In the genomic region with DNA sequence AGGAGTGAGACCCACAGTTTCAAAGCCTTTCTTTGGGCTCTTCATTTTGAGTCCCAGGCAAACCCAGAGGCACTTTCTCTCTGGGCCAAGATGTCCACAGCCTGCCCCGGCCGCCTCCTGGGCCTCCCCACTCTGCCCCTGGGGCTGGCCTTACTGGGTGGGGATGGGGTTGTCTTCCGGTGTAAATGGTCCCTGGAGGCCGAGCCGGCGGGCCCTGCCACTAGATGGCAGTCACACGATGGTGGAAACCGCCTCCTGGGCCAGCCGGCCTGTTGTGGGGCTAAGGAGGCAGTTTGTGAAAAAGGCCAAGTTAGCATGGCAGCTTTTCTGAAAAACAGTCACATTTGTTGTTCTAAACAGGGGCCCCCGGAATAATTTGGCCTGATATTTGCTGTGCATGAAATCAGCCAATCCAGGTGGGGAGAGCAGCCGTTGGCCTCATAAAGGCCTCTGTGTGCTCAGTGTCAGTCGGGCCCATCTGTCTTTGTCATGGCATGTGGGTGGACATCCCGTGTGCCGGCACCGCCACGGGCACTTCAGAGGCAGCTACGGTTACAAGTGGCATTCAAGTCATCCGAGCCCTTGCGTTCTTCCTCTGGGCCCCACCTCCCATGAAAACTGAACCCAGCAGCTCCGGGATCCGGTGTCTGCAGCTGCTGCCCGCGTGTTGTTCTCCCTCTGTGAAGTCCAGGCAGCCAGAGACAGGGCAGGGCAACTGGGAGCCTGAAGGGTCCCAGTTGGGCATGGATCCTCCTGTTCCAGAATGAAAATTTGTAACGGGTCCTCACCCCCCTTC, we compare ENCODE assay signal across 10 cellular contexts. TPM values are rescaled to one million over a fixed set of nuclear protein-coding genes. Genes with fewer than 3 reads are reported as not detected.
DNase-seq lines count a peak whose midpoint lies in the region; ATAC-seq and TF ChIP-seq lines count a peak whose summit lies in the region.
"Had no signal": no experiment of that assay in that cellular context is flagged by ENCODE, and none has a peak within 500 bp of the region (broad histone marks: within the 10 kb centered on the region; RNA-seq: fewer than 3 reads in every experiment).

No MANE protein-coding gene starts in this region.

- peak overlapping the region; percentile 55 for H3K27ac ChIP-seq in left ventricle myocardium inferior (replicated peaks)
- H3K27ac ChIP-seq in smooth muscle cell (ENCODE audit: low read depth): no peak overlapping the region
- H3K27ac ChIP-seq in vagina: no peak overlapping the region
- H3K27ac ChIP-seq: BLaER1 had no signal

- H3F3A ChIP-seq in smooth muscle cell (ENCODE audit: low read depth): no peaks in the 10 kb centered on the region

- no peaks in the 10 kb centered on the region for H3K9me3 Mint-ChIP-seq in activated naive CD4-positive, alpha-beta T cell treated with anti-CD3 and anti-CD28 coated beads, Interleukin-2, amount 10 ng/mL, durations not matched to agents 7 days and 5 days
- no peaks in the 10 kb centered on the region for H3K9me3 Mint-ChIP-seq in WTC11
- H3K9me3 Mint-ChIP-seq in stimulated activated effector memory CD8-positive, alpha-beta T cell treated with anti-CD3 and anti-CD28 coated beads, Interleukin-12 subunit alpha, Interleukin-12 subunit beta, amount 100 ng/mL, for 72 hours: no peaks in the 10 kb centered on the region

- H3K9me3 ChIP-seq in left ventricle myocardium inferior (replicated peaks) (no peaks in the 10 kb centered on the region), smooth muscle cell (replicated peaks; ENCODE audit: low read depth) (no peaks in the 10 kb centered on the region), vagina (no peaks in the 10 kb centered on the region)
- H3K9me3 ChIP-seq: BLaER1 had no signal

- H3K27ac Mint-ChIP-seq in activated naive CD4-positive, alpha-beta T cell treated with anti-CD3 and anti-CD28 coated beads, Interleukin-2, amount 10 ng/mL, durations not matched to agents 7 days and 5 days: no peak overlapping the region
- no peak overlapping the region for H3K27ac Mint-ChIP-seq in WTC11
- no peak overlapping the region for H3K27ac Mint-ChIP-seq in stimulated activated effector memory CD8-positive, alpha-beta T cell treated with anti-CD3 and anti-CD28 coated beads, Interleukin-12 subunit alpha, Interleukin-12 subunit beta, amount 100 ng/mL, for 72 hours

- intact Hi-C loops in left ventricle myocardium inferior (cut with micrococcal nuclease) (no loop called here), vagina (cut with DNase I) (no loop called here)

- H3K4me1 ChIP-seq in left ventricle myocardium inferior (peaks cover 4% of the 10 kb centered on the region), smooth muscle cell (ENCODE audit: low read depth) (no peaks in the 10 kb centered on the region), vagina (no peaks in the 10 kb centered on the region)
- H3K4me1 ChIP-seq: BLaER1 had no signal

- no peaks in the 10 kb centered on the region for H4K20me1 ChIP-seq in smooth muscle cell (ENCODE audit: low read depth)
- H4K20me1 ChIP-seq: BLaER1 had no signal

- H3K36me3 ChIP-seq in left ventricle myocardium inferior (no peaks in the 10 kb centered on the region), smooth muscle cell (ENCODE audit: low read depth) (no peaks in the 10 kb centered on the region), vagina (no peaks in the 10 kb centered on the region)
- H3K36me3 ChIP-seq: BLaER1 had no signal

- TF ChIP-seq CTCF in WTC11 (IDR thresholded peaks at IDR 0.05) (no peak), left ventricle myocardium inferior (IDR thresholded peaks at IDR 0.05; ENCODE audit: borderline replicate concordance) (peak; percentile 56), smooth muscle cell (IDR thresholded peaks at IDR 0.05; ENCODE audit: borderline replicate concordance, insufficient read depth, poor library complexity, severe bottlenecking) (no peak), vagina (IDR thresholded peaks at IDR 0.05) (no peak)

- H3K4me1 Mint-ChIP-seq in activated naive CD4-positive, alpha-beta T cell treated with anti-CD3 and anti-CD28 coated beads, Interleukin-2, amount 10 ng/mL, durations not matched to agents 7 days and 5 days: no peaks in the 10 kb centered on the region
- no peaks in the 10 kb centered on the region for H3K4me1 Mint-ChIP-seq in WTC11
- no peaks in the 10 kb centered on the region for H3K4me1 Mint-ChIP-seq in stimulated activated effector memory CD8-positive, alpha-beta T cell treated with anti-CD3 and anti-CD28 coated beads, Interleukin-12 subunit alpha, Interleukin-12 subunit beta, amount 100 ng/mL, for 72 hours

- H3K79me2 ChIP-seq in smooth muscle cell (ENCODE audit: low read depth): no peaks in the 10 kb centered on the region

- H3K27me3 ChIP-seq in left ventricle myocardium inferior (ENCODE audit: low read depth) (no peaks in the 10 kb centered on the region), smooth muscle cell (ENCODE audit: low read depth) (no peaks in the 10 kb centered on the region), vagina (no peaks in the 10 kb centered on the region)
- H3K27me3 ChIP-seq: BLaER1 had no signal

- H3K4me3 ChIP-seq in left ventricle myocardium inferior (no peak overlapping the region), smooth muscle cell (no peak overlapping the region), vagina (no peak overlapping the region)
- H3K4me3 ChIP-seq: BLaER1 had no signal

- no peak overlapping the region for H3K4me3 Mint-ChIP-seq in activated naive CD4-positive, alpha-beta T cell treated with anti-CD3 and anti-CD28 coated beads, Interleukin-2, amount 10 ng/mL, durations not matched to agents 7 days and 5 days
- H3K4me3 Mint-ChIP-seq in WTC11: no peak overlapping the region
- no peak overlapping the region for H3K4me3 Mint-ChIP-seq in stimulated activated effector memory CD8-positive, alpha-beta T cell treated with anti-CD3 and anti-CD28 coated beads, Interleukin-12 subunit alpha, Interleukin-12 subunit beta, amount 100 ng/mL, for 72 hours

- H3K9ac ChIP-seq in smooth muscle cell (ENCODE audit: low read depth): no peak overlapping the region
- H3K9ac ChIP-seq: BLaER1 had no signal

- no CpG with 5 or more reads among the region's 24 CpGs for WGBS in smooth muscle cell (ENCODE audit: low lambda C conversion rate)

- POLR2A ChIA-PET in WTC11 (lab: Charles Lee): no interaction called here

- H3K4me2 ChIP-seq in smooth muscle cell: no peak overlapping the region
- H3K4me2 ChIP-seq: BLaER1 had no signal

- peak; percentile 25 for DNase-seq in activated naive CD4-positive, alpha-beta T cell treated with anti-CD3 and anti-CD28 coated beads, Interleukin-2, amount 10 ng/mL, durations not matched to agents 7 days and 5 days
- no peak for DNase-seq in activated naive CD4-positive, alpha-beta T cell treated with Interleukin-2 at 50 U/mL for 16 hours
- DNase-seq in WTC11 (ENCODE audit: low spot score) (no peak), left ventricle myocardium inferior (peak; percentile 54), NOMO-1 treated with dmso at 0.1 percent for 144 hours (lab: John Stamatoyannopoulos, UW; ENCODE audit: unreplicated experiment) (no peak), smooth muscle cell (lab: John Stamatoyannopoulos, UW; ENCODE audit: unreplicated experiment) (no peak), vagina (ENCODE audit: extremely low spot score in 2 of 2) (no peak)
- DNase-seq in stimulated activated effector memory CD8-positive, alpha-beta T cell treated with anti-CD3 and anti-CD28 coated beads, Interleukin-12 subunit alpha, Interleukin-12 subunit beta, amount 100 ng/mL, for 72 hours (ENCODE audit: low spot score in 2 of 2): peak in 1 of 2 donors; percentile 60
- DNase-seq: NCI-H1436 had no signal

- H3K36me3 Mint-ChIP-seq in activated naive CD4-positive, alpha-beta T cell treated with anti-CD3 and anti-CD28 coated beads, Interleukin-2, amount 10 ng/mL, durations not matched to agents 7 days and 5 days: no peaks in the 10 kb centered on the region
- H3K36me3 Mint-ChIP-seq in WTC11: no peaks in the 10 kb centered on the region
- no peaks in the 10 kb centered on the region for H3K36me3 Mint-ChIP-seq in stimulated activated effector memory CD8-positive, alpha-beta T cell treated with anti-CD3 and anti-CD28 coated beads, Interleukin-12 subunit alpha, Interleukin-12 subunit beta, amount 100 ng/mL, for 72 hours

- CTCF ChIA-PET in activated naive CD4-positive, alpha-beta T cell treated with anti-CD3 and anti-CD28 coated beads, Interleukin-2, amount 10 ng/mL, durations not matched to agents 7 days and 5 days (lab: Charles Lee): no interaction called here
- CTCF ChIA-PET in WTC11 (lab: Charles Lee): interaction anchor here (0.9 to 3.0 kb wide), 4 partner anchors 46 to 198 kb away, joined by 3 to 11 read pairs (median 6); no protein-coding TSS in a partner anchor

- 0 out of 2 replicates have a peak, but pooled peaks have one; percentile 24 for ATAC-seq in WTC11
- peak; percentile 57 for ATAC-seq in stimulated activated effector memory CD8-positive, alpha-beta T cell treated with anti-CD3 and anti-CD28 coated beads, Interleukin-12 subunit alpha, Interleukin-12 subunit beta, amount 100 ng/mL, for 72 hours

- H3K27me3 Mint-ChIP-seq in activated naive CD4-positive, alpha-beta T cell treated with anti-CD3 and anti-CD28 coated beads, Interleukin-2, amount 10 ng/mL, durations not matched to agents 7 days and 5 days: no peaks in the 10 kb centered on the region
- H3K27me3 Mint-ChIP-seq in WTC11 (ENCODE audit: low read depth): no peaks in the 10 kb centered on the region

- no peak overlapping the region for H2AFZ ChIP-seq in smooth muscle cell (ENCODE audit: low read depth)

- no peak for TF ChIP-seq POLR2A in vagina (IDR thresholded peaks at IDR 0.05)

TF ChIP-seq in WTC11, 78 proteins besides CTCF, POLR2A, EP300 and RAD21 (continues in another document):
- TF ChIP-seq CREM (CRISPR knock-in tag; IDR thresholded peaks at IDR 0.05) (no peak), ATF1 (CRISPR knock-in tag; IDR thresholded peaks at IDR 0.05) (no peak)
- TF ChIP-seq, protein P1, sequence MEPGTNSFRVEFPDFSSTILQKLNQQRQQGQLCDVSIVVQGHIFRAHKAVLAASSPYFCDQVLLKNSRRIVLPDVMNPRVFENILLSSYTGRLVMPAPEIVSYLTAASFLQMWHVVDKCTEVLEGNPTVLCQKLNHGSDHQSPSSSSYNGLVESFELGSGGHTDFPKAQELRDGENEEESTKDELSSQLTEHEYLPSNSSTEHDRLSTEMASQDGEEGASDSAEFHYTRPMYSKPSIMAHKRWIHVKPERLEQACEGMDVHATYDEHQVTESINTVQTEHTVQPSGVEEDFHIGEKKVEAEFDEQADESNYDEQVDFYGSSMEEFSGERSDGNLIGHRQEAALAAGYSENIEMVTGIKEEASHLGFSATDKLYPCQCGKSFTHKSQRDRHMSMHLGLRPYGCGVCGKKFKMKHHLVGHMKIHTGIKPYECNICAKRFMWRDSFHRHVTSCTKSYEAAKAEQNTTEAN (CRISPR knock-in tag; IDR thresholded peaks at IDR 0.05): no peak

RNA-seq across cellular contexts. Expression of a gene that starts 6.6 kb away (rescaled TPM):
- total RNA-seq in WTC11 (2021) (59.4 to 73.0 TPM (median 61.0 TPM) in 3 replicates), left ventricle myocardium inferior (93.6 TPM), smooth muscle cell (27.7 and 51.6 TPM in 2 replicates), vagina (148 TPM)
- 28.9 and 38.8 TPM in 2 replicates for polyA plus RNA-seq in smooth muscle cell

RNA-seq across cellular contexts. Expression of a gene that starts 34.2 kb away (rescaled TPM):
- not detected in 3 replicates for total RNA-seq in WTC11 (2021)
- 30.7 TPM for total RNA-seq in left ventricle myocardium inferior
- 1.9 TPM in 1 of 2 replicates, not detected in the other for total RNA-seq in smooth muscle cell
- polyA plus RNA-seq in smooth muscle cell: 0.97 and 4.7 TPM in 2 replicates
- total RNA-seq in vagina: 20.4 TPM

RNA-seq across cellular contexts. Expression of a gene that starts 44.0 kb away (rescaled TPM):
- total RNA-seq in WTC11 (2021): 9.8 to 12.7 TPM (median 11.7 TPM) in 3 replicates
- total RNA-seq in left ventricle myocardium inferior: 634 TPM
- total RNA-seq in smooth muscle cell: 3.3 and 6.5 TPM in 2 replicates
- 2.5 and 2.6 TPM in 2 replicates for polyA plus RNA-seq in smooth muscle cell
- 252 TPM for total RNA-seq in vagina

Comparison
In these comparisons a context has a peak if more than half of its experiments do, and no peak if none do; other contexts are left out.
1. DNase-seq: peak in activated naive CD4-positive, alpha-beta T cell treated with anti-CD3 and anti-CD28 coated beads, Interleukin-2, amount 10 ng/mL, durations not matched to agents 7 days and 5 days (single experiment) and left ventricle myocardium inferior (single experiment); none in activated naive CD4-positive, alpha-beta T cell treated with Interleukin-2 at 50 U/mL for 16 hours (single experiment), WTC11 (single experiment), NOMO-1 treated with dmso at 0.1 percent for 144 hours (single experiment), smooth muscle cell (single experiment) and vagina (0 of 2).
2. RNA of a gene that starts 44.0 kb away (total RNA-seq): 634 TPM in left ventricle myocardium inferior (single experiment) and 252 TPM in vagina (single experiment); 9.8 to 12.7 TPM in WTC11 and 3.3 to 6.5 TPM in smooth muscle cell; every median in the first group is over 10 times any median in the second.